ENCODE assay signal across 1 cellular context in the genomic region with DNA sequence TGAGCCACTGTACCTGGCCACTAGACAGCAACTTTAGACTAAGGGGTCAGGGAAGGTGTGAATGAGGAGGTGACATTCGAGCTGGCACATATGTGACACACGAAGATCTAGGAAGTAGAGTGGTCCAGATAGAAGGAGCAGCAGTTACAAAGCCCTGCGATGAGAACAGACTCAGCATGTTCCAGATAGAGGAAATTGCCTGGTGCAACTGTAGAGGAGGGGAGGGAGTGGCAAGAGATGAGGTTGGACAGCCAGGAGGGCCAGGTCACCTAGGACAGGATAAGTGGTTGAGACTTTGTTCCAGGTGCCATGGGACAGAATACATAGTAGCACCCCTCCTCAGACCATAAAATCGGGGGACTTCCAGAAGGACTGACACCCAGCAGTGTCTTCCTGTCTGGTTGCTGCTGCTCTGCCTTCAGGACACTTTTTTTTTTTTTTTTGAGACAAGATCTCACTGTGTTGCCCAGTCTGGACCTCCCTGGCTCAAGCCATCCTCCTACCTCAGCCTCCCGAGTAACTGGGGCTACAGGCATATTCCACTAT.
TF ChIP-seq lines count a peak whose summit lies in the region.

No MANE protein-coding gene starts in this region.

TF ChIP-seq in endothelial cell of umbilical vein, 7 proteins besides CTCF, POLR2A, EP300 and RAD21:
- TF ChIP-seq EZH2 (IDR thresholded peaks at IDR 0.05; ENCODE audit: borderline replicate concordance, low read depth, low read length, severe bottlenecking) (no peak), GATA2 (IDR thresholded peaks at IDR 0.05; ENCODE audit: insufficient read depth, insufficient read length, low read depth, low read length) (no peak), POLR2AphosphoS5 (IDR thresholded peaks at IDR 0.05; ENCODE audit: insufficient read depth, low read depth, low read length) (no peak), JUN (IDR thresholded peaks at IDR 0.05; ENCODE audit: borderline replicate concordance, insufficient read depth, insufficient read length, low read depth) (no peak), FOS (IDR thresholded peaks at IDR 0.05; ENCODE audit: borderline replicate concordance, insufficient read depth, low read length) (no peak), MAX (IDR thresholded peaks at IDR 0.05; ENCODE audit: insufficient read depth, insufficient read length) (no peak), MYC (IDR thresholded peaks at IDR 0.05; ENCODE audit: low read depth, low read length) (no peak)
